Comparison of ENCODE assay signal across 20 cellular contexts in the genomic region with DNA sequence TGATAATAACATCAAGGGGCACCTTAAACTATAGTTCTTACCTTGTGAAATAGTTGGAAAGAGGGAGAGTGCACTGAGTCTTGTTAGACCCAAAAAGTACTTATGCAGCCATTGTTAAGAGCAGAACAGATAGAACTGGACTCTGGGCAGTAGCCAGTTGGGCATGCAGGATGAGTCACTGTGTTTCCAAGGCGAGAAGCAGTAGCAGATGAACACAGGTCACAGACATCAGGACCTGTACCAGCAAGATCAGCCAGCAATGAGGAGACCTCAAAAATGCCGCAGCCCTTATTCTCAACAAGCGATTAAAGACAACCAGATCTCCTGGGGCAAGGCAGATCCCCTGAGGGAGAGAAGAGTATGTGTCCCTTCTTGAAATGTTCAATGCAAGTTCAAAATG.
DNase-seq lines count a peak whose midpoint lies in the region; ATAC-seq and TF ChIP-seq lines count a peak whose summit lies in the region.
"Had no signal": no experiment of that assay in that cellular context is flagged by ENCODE, and none has a peak within 500 bp of the region (broad histone marks: within the 10 kb centered on the region; RNA-seq: fewer than 3 reads in every experiment).

No MANE protein-coding gene starts in this region.

- DNase-seq in ELR (ENCODE audit: low read depth) (peak; percentile 35), NCI-H226 (peak; percentile 16), epithelial cell of proximal tubule (ENCODE audit: low read depth) (peak; percentile 31), natural killer cell (no peak), NCI-H82 treated with DMSO at 0.1 percent for 48 hours (lab: John Stamatoyannopoulos, UW; ENCODE audit: unreplicated experiment) (no peak), NCI-H1694 treated with DMSO at 0.1 percent for 48 hours (lab: John Stamatoyannopoulos, UW) (no peak)
- DNase-seq in activated T-helper 1 cell treated with anti-CD3 and anti-CD28 coated beads, Interleukin-12 subunit alpha, Interleukin-12 subunit beta, Interleukin-2, Interleukin-4 antibody, amounts not matched to agents 30 ng/mL and 10 ng/mL and 1 ng/mL, durations not matched to agents 14 hours and 24 hours and 36 hours (ENCODE audit: low spot score) = no peak
- DNase-seq: activated CD8-positive, alpha-beta memory T cell treated with anti-CD3 and anti-CD28 coated beads, Interleukin-2, amount 50 U/mL, for 48 hours; activated naive CD4-positive, alpha-beta T cell treated with anti-CD3 and anti-CD28 coated beads, Interleukin-2, amount 50 U/mL, for 16 hours; C1 segment of cervical spinal cord; DMS79 treated with DMSO at 0.1 percent for 48 hours; KBM-7; mesendoderm; NCI-H1417; NCI-H446; stimulated activated CD4-positive, alpha-beta T cell treated with anti-CD3 and anti-CD28 coated beads, Interleukin-4, amount 100 ng/mL, for 4 hours; T-helper 9 cell; tibial artery had no signal

- TF ChIP-seq CTCF in epithelial cell of proximal tubule (conservative IDR thresholded peaks at IDR 0.05; ENCODE audit: low read depth, low read length) (no peak), natural killer cell (IDR thresholded peaks at IDR 0.05) (no peak)

- H3K4me3 ChIP-seq in epithelial cell of proximal tubule (ENCODE audit: low read depth, low read length) = no peak overlapping the region
- H3K4me3 ChIP-seq: tibial artery had no signal

- no peaks in the 10 kb centered on the region for H3K27me3 Mint-ChIP-seq in natural killer cell (ENCODE audit: low read depth in 2 of 2)
- H3K27me3 Mint-ChIP-seq in activated T-helper 1 cell treated with anti-CD3 and anti-CD28 coated beads, Interleukin-12 subunit alpha, Interleukin-12 subunit beta, Interleukin-2, Interleukin-4 antibody, amounts not matched to agents 30 ng/mL and 10 ng/mL and 1 ng/mL, durations not matched to agents 14 hours and 24 hours and 36 hours (ENCODE audit: insufficient read depth) = no peaks in the 10 kb centered on the region
- H3K27me3 Mint-ChIP-seq: central memory CD8-positive, alpha-beta T cell had no signal

- H3K27ac Mint-ChIP-seq in natural killer cell = peak overlapping the region; percentile 78 to 94
- no peak overlapping the region for H3K27ac Mint-ChIP-seq in activated T-helper 1 cell treated with anti-CD3 and anti-CD28 coated beads, Interleukin-12 subunit alpha, Interleukin-12 subunit beta, Interleukin-2, Interleukin-4 antibody, amounts not matched to agents 30 ng/mL and 10 ng/mL and 1 ng/mL, durations not matched to agents 14 hours and 24 hours and 36 hours

- H3K36me3 Mint-ChIP-seq in natural killer cell = peaks cover 24% of the 10 kb centered on the region
- H3K36me3 Mint-ChIP-seq in activated T-helper 1 cell treated with anti-CD3 and anti-CD28 coated beads, Interleukin-12 subunit alpha, Interleukin-12 subunit beta, Interleukin-2, Interleukin-4 antibody, amounts not matched to agents 30 ng/mL and 10 ng/mL and 1 ng/mL, durations not matched to agents 14 hours and 24 hours and 36 hours (ENCODE audit: low read depth) = peaks cover 43% of the 10 kb centered on the region

- ATAC-seq in natural killer cell = no peak
- no peak for ATAC-seq in HG03565 (IDR thresholded peaks at IDR 0.05; ENCODE audit: unreplicated experiment)

- no peak overlapping the region for H3K4me3 Mint-ChIP-seq in natural killer cell
- H3K4me3 Mint-ChIP-seq in activated T-helper 1 cell treated with anti-CD3 and anti-CD28 coated beads, Interleukin-12 subunit alpha, Interleukin-12 subunit beta, Interleukin-2, Interleukin-4 antibody, amounts not matched to agents 30 ng/mL and 10 ng/mL and 1 ng/mL, durations not matched to agents 14 hours and 24 hours and 36 hours = no peak overlapping the region
- H3K4me3 Mint-ChIP-seq: central memory CD8-positive, alpha-beta T cell had no signal

- H3K9me3 Mint-ChIP-seq in natural killer cell = no peaks in the 10 kb centered on the region
- H3K9me3 Mint-ChIP-seq in activated T-helper 1 cell treated with anti-CD3 and anti-CD28 coated beads, Interleukin-12 subunit alpha, Interleukin-12 subunit beta, Interleukin-2, Interleukin-4 antibody, amounts not matched to agents 30 ng/mL and 10 ng/mL and 1 ng/mL, durations not matched to agents 14 hours and 24 hours and 36 hours = no peaks in the 10 kb centered on the region
- H3K9me3 Mint-ChIP-seq: central memory CD8-positive, alpha-beta T cell had no signal

- intact Hi-C loops in natural killer cell (cut with micrococcal nuclease) = no loop called here
- intact Hi-C loops in activated T-helper 1 cell treated with anti-CD3 and anti-CD28 coated beads, Interleukin-12 subunit alpha, Interleukin-12 subunit beta, Interleukin-2, Interleukin-4 antibody, amounts not matched to agents 30 ng/mL and 10 ng/mL and 1 ng/mL, durations not matched to agents 14 hours and 24 hours and 36 hours (cut with micrococcal nuclease) = no loop called here

- H3K4me1 Mint-ChIP-seq in natural killer cell = peaks cover 40 to 67% of the 10 kb centered on the region in 2 donors
- H3K4me1 Mint-ChIP-seq in activated T-helper 1 cell treated with anti-CD3 and anti-CD28 coated beads, Interleukin-12 subunit alpha, Interleukin-12 subunit beta, Interleukin-2, Interleukin-4 antibody, amounts not matched to agents 30 ng/mL and 10 ng/mL and 1 ng/mL, durations not matched to agents 14 hours and 24 hours and 36 hours (ENCODE audit: low read depth) = peaks cover 27% of the 10 kb centered on the region

Comparison
In these comparisons a context has a peak if more than half of its experiments do, and no peak if none do; other contexts are left out.
1. DNase-seq: peak in ELR (single experiment), NCI-H226 (single experiment) and epithelial cell of proximal tubule (single experiment); none in natural killer cell (single experiment), NCI-H82 treated with DMSO at 0.1 percent for 48 hours (single experiment), NCI-H1694 treated with DMSO at 0.1 percent for 48 hours (single experiment) and activated T-helper 1 cell treated with anti-CD3 and anti-CD28 coated beads, Interleukin-12 subunit alpha, Interleukin-12 subunit beta, Interleukin-2, Interleukin-4 antibody, amounts not matched to agents 30 ng/mL and 10 ng/mL and 1 ng/mL, durations not matched to agents 14 hours and 24 hours and 36 hours (single experiment).